ENCODE assay signal across 13 cellular contexts in the genomic region with DNA sequence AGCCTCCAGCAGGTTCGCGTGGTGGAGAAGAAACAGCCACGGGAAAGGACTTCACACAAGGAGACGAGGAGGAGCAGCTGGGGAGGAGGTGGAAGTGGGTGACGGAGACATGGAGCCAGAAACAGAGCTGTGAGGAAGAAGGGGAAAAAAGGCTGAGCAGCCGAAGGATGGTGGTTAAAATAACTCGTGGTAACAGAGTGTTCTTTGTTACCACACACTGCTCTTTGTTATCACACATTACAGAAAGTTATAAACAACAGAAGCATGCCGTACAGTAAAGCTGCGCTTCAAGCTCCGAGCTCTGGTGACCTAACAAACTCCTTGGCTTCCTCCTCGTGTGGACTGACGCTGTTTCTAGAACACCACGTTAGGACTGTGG.
DNase-seq lines count a peak whose midpoint lies in the region; ATAC-seq and TF ChIP-seq lines count a peak whose summit lies in the region.
"Had no signal": no experiment of that assay in that cellular context is flagged by ENCODE, and none has a peak within 500 bp of the region (broad histone marks: within the 10 kb centered on the region; RNA-seq: fewer than 3 reads in every experiment).

No MANE protein-coding gene starts in this region.

- TF ChIP-seq CTCF in GM23338 (conservative IDR thresholded peaks at IDR 0.05; ENCODE audit: low read depth in 2 of 2): no peak

- ATAC-seq in GM23338: no peak
- no peak for ATAC-seq in GM19397 (IDR thresholded peaks at IDR 0.05; ENCODE audit: unreplicated experiment)
- no peak for ATAC-seq in GM19452 (IDR thresholded peaks at IDR 0.05; ENCODE audit: unreplicated experiment)

- peaks cover 16% of the 10 kb centered on the region for H3K4me1 Mint-ChIP-seq in GM23338
- H3K4me1 Mint-ChIP-seq: nephron had no signal

- H3K4me3 ChIP-seq in GM23338: no peak overlapping the region
- no peak overlapping the region for H3K4me3 ChIP-seq in effector memory CD4-positive, alpha-beta T cell (ENCODE audit: insufficient read depth, low read depth, low read length, poor library complexity, severe bottlenecking)

- H3K36me3 ChIP-seq in GM23338 (ENCODE audit: insufficient read depth): no peaks in the 10 kb centered on the region
- no peaks in the 10 kb centered on the region for H3K36me3 ChIP-seq in effector memory CD4-positive, alpha-beta T cell (ENCODE audit: control insufficient read depth, insufficient read depth, low read length)

- no peaks in the 10 kb centered on the region for H3K27me3 Mint-ChIP-seq in GM23338 (ENCODE audit: insufficient read depth, low read depth, poor library complexity)

- H3K4me2 ChIP-seq in GM23338: no peak overlapping the region

- no peak for DNase-seq in GM23338 (ENCODE audit: low spot score)
- DNase-seq in inferior parietal cortex (ENCODE audit: extremely low spot score): peak; percentile 68
- DNase-seq in pons (ENCODE audit: low spot score): peak; percentile 73
- no peak for DNase-seq in effector memory CD4-positive, alpha-beta T cell
- no peak for DNase-seq in kidney glomerular epithelial cell (lab: John Stamatoyannopoulos, UW)
- DNase-seq: activated T-cell treated with anti-CD3 and anti-CD28 coated beads, Interleukin-2, amount 50 U/mL, for 1 hour; amniotic stem cell; NCI-H187 treated with DMSO at 0.1 percent for 48 hours; NK-92 treated with Interleukin-12 subunit alpha and Interleukin-12 subunit beta, amount 100 ng/mL, for 24 hours had no signal

- no peaks in the 10 kb centered on the region for H3F3A ChIP-seq in GM23338 (replicated peaks; ENCODE audit: low read depth)

- no peaks in the 10 kb centered on the region for H3K9me3 Mint-ChIP-seq in GM23338
- H3K9me3 Mint-ChIP-seq: nephron had no signal

- H3K9me2 ChIP-seq in GM23338 (ENCODE audit: insufficient read depth): no peaks in the 10 kb centered on the region

- H3K27me3 ChIP-seq in GM23338 (ENCODE audit: insufficient read depth): no peaks in the 10 kb centered on the region
- no peaks in the 10 kb centered on the region for H3K27me3 ChIP-seq in effector memory CD4-positive, alpha-beta T cell (replicated peaks; ENCODE audit: control insufficient read depth, insufficient read depth, low read length, poor library complexity, severe bottlenecking)

- H3K4me1 ChIP-seq in GM23338 (ENCODE audit: insufficient read depth): 0 out of 2 replicates have a peak, but pooled peaks cover 7% of the 10 kb centered on the region
- no peaks in the 10 kb centered on the region for H3K4me1 ChIP-seq in effector memory CD4-positive, alpha-beta T cell (ENCODE audit: control insufficient read depth, insufficient read depth, low read length, poor library complexity, severe bottlenecking)

- H3K36me3 Mint-ChIP-seq in GM23338 (ENCODE audit: low read depth): no peaks in the 10 kb centered on the region

- H3K9me3 ChIP-seq in effector memory CD4-positive, alpha-beta T cell (ENCODE audit: control insufficient read depth, low read length): no peaks in the 10 kb centered on the region

- no peak overlapping the region for H3K4me3 Mint-ChIP-seq in GM23338
- H3K4me3 Mint-ChIP-seq: nephron had no signal

- peak overlapping the region; percentile 80; the same call in 1 of the 2 replicates for H2AFZ ChIP-seq in GM23338

- H4K20me1 ChIP-seq in GM23338 (replicated peaks; ENCODE audit: insufficient read depth): no peaks in the 10 kb centered on the region

- H3K27ac Mint-ChIP-seq in GM23338: no peak overlapping the region
- H3K27ac Mint-ChIP-seq: nephron had no signal

- H3K79me2 ChIP-seq in GM23338 (replicated peaks; ENCODE audit: insufficient read depth): no peaks in the 10 kb centered on the region

- H3K27ac ChIP-seq in GM23338 (ENCODE audit: low read depth) (no peak overlapping the region), cingulate gyrus (ENCODE audit: low read depth, low read length) (peak overlapping the region; percentile 31)
- H3K27ac ChIP-seq in effector memory CD4-positive, alpha-beta T cell (ENCODE audit: insufficient read depth, low read length, poor library complexity, severe bottlenecking): no peak overlapping the region

TF ChIP-seq in GM23338, 12 proteins besides CTCF, POLR2A, EP300 and RAD21:
- TF ChIP-seq, protein P1, sequence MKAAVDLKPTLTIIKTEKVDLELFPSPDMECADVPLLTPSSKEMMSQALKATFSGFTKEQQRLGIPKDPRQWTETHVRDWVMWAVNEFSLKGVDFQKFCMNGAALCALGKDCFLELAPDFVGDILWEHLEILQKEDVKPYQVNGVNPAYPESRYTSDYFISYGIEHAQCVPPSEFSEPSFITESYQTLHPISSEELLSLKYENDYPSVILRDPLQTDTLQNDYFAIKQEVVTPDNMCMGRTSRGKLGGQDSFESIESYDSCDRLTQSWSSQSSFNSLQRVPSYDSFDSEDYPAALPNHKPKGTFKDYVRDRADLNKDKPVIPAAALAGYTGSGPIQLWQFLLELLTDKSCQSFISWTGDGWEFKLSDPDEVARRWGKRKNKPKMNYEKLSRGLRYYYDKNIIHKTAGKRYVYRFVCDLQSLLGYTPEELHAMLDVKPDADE (IDR thresholded peaks at IDR 0.05): no peak
- TF ChIP-seq EZH2phosphoT487 (IDR thresholded peaks at IDR 0.05; ENCODE audit: unreplicated experiment): no peak
- no peak for TF ChIP-seq ZNF331 (CRISPR knock-in tag; IDR thresholded peaks at IDR 0.05; ENCODE audit: low read depth)
- no peak for TF ChIP-seq CREB1 (CRISPR knock-in tag; IDR thresholded peaks at IDR 0.05; ENCODE audit: low read depth)
- TF ChIP-seq, protein P2, sequence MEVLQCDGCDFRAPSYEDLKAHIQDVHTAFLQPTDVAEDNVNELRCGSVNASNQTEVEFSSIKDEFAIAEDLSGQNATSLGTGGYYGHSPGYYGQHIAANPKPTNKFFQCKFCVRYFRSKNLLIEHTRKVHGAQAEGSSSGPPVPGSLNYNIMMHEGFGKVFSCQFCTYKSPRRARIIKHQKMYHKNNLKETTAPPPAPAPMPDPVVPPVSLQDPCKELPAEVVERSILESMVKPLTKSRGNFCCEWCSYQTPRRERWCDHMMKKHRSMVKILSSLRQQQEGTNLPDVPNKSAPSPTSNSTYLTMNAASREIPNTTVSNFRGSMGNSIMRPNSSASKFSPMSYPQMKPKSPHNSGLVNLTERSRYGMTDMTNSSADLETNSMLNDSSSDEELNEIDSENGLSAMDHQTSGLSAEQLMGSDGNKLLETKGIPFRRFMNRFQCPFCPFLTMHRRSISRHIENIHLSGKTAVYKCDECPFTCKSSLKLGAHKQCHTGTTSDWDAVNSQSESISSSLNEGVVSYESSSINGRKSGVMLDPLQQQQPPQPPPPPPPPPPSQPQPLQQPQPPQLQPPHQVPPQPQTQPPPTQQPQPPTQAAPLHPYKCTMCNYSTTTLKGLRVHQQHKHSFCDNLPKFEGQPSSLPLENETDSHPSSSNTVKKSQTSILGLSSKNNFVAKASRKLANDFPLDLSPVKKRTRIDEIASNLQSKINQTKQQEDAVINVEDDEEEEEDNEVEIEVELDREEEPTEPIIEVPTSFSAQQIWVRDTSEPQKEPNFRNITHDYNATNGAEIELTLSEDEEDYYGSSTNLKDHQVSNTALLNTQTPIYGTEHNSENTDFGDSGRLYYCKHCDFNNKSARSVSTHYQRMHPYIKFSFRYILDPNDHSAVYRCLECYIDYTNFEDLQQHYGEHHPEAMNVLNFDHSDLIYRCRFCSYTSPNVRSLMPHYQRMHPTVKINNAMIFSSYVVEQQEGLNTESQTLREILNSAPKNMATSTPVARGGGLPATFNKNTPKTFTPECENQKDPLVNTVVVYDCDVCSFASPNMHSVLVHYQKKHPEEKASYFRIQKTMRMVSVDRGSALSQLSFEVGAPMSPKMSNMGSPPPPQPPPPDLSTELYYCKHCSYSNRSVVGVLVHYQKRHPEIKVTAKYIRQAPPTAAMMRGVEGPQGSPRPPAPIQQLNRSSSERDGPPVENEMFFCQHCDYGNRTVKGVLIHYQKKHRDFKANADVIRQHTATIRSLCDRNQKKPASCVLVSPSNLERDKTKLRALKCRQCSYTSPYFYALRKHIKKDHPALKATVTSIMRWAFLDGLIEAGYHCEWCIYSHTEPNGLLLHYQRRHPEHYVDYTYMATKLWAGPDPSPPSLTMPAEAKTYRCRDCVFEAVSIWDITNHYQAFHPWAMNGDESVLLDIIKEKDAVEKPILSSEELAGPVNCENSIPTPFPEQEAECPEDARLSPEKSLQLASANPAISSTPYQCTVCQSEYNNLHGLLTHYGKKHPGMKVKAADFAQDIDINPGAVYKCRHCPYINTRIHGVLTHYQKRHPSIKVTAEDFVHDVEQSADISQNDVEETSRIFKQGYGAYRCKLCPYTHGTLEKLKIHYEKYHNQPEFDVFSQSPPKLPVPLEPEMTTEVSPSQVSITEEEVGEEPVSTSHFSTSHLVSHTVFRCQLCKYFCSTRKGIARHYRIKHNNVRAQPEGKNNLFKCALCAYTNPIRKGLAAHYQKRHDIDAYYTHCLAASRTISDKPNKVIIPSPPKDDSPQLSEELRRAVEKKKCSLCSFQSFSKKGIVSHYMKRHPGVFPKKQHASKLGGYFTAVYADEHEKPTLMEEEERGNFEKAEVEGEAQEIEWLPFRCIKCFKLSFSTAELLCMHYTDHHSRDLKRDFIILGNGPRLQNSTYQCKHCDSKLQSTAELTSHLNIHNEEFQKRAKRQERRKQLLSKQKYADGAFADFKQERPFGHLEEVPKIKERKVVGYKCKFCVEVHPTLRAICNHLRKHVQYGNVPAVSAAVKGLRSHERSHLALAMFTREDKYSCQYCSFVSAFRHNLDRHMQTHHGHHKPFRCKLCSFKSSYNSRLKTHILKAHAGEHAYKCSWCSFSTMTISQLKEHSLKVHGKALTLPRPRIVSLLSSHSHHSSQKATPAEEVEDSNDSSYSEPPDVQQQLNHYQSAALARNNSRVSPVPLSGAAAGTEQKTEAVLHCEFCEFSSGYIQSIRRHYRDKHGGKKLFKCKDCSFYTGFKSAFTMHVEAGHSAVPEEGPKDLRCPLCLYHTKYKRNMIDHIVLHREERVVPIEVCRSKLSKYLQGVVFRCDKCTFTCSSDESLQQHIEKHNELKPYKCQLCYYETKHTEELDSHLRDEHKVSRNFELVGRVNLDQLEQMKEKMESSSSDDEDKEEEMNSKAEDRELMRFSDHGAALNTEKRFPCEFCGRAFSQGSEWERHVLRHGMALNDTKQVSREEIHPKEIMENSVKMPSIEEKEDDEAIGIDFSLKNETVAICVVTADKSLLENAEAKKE (CRISPR knock-in tag; IDR thresholded peaks at IDR 0.05): no peak

Comparison
In these comparisons a context has a peak if more than half of its experiments do, and no peak if none do; other contexts are left out.
1. DNase-seq: peak in inferior parietal cortex (single experiment) and pons (single experiment); none in GM23338 (single experiment), effector memory CD4-positive, alpha-beta T cell (0 of 3) and kidney glomerular epithelial cell (single experiment).